1 cellular context compared by ENCODE assay signal in genomic region chr5:57207007-57207653, GRCh38.
TF ChIP-seq lines count a peak whose summit lies in the region.

No MANE protein-coding gene starts in this region.

TF ChIP-seq in GM12878, 131 proteins besides CTCF, POLR2A, EP300 and RAD21:
- TF ChIP-seq SPI1 (IDR thresholded peaks at IDR 0.05; ENCODE audit: borderline replicate concordance, insufficient read depth, low read depth, low read length) (peak; percentile 54; the same call in 1 of the 2 replicates), PAX5 (IDR thresholded peaks at IDR 0.05; ENCODE audit: borderline replicate concordance, low read depth, low read length) (no peak), ZNF274 (IDR thresholded peaks at IDR 0.05; ENCODE audit: insufficient read depth, insufficient read length) (no peak)
- TF ChIP-seq, protein P1, sequence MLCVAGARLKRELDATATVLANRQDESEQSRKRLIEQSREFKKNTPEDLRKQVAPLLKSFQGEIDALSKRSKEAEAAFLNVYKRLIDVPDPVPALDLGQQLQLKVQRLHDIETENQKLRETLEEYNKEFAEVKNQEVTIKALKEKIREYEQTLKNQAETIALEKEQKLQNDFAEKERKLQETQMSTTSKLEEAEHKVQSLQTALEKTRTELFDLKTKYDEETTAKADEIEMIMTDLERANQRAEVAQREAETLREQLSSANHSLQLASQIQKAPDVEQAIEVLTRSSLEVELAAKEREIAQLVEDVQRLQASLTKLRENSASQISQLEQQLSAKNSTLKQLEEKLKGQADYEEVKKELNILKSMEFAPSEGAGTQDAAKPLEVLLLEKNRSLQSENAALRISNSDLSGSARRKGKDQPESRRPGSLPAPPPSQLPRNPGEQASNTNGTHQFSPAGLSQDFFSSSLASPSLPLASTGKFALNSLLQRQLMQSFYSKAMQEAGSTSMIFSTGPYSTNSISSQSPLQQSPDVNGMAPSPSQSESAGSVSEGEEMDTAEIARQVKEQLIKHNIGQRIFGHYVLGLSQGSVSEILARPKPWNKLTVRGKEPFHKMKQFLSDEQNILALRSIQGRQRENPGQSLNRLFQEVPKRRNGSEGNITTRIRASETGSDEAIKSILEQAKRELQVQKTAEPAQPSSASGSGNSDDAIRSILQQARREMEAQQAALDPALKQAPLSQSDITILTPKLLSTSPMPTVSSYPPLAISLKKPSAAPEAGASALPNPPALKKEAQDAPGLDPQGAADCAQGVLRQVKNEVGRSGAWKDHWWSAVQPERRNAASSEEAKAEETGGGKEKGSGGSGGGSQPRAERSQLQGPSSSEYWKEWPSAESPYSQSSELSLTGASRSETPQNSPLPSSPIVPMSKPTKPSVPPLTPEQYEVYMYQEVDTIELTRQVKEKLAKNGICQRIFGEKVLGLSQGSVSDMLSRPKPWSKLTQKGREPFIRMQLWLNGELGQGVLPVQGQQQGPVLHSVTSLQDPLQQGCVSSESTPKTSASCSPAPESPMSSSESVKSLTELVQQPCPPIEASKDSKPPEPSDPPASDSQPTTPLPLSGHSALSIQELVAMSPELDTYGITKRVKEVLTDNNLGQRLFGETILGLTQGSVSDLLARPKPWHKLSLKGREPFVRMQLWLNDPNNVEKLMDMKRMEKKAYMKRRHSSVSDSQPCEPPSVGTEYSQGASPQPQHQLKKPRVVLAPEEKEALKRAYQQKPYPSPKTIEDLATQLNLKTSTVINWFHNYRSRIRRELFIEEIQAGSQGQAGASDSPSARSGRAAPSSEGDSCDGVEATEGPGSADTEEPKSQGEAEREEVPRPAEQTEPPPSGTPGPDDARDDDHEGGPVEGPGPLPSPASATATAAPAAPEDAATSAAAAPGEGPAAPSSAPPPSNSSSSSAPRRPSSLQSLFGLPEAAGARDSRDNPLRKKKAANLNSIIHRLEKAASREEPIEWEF (IDR thresholded peaks at IDR 0.05; ENCODE audit: insufficient replicate concordance, low read depth, low read length) = no peak
